In the genomic region with DNA sequence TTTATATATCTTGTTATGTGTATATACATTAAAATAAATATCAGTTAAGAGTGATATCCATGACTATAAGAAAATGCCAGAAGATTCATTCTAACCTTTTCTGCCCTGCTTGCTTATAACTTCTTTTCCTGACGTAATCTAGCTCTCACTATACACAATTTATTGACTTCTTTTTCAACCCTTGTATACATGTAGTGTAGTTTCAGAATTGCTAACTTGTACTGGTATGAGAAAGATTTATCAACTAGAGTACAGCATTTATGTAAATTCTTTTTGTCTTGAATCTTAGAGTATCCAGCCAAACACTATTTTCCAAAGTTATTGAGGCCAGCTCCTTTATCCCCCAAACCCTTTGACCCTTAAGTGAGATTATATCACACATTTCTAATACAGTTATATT, we compare ENCODE assay signal across 16 cellular contexts.
DNase-seq lines count a peak whose midpoint lies in the region; ATAC-seq lines count a peak whose summit lies in the region.
"Had no signal": no experiment of that assay in that cellular context is flagged by ENCODE, and none has a peak within 500 bp of the region (broad histone marks: within the 10 kb centered on the region; RNA-seq: fewer than 3 reads in every experiment).

No MANE protein-coding gene starts in this region.

- DNase-seq in T-helper 2 cell (no peak), DMS53 treated with DMSO at 0.1 percent for 48 hours (lab: John Stamatoyannopoulos, UW; ENCODE audit: unreplicated experiment) (no peak), caudate nucleus (lab: John Stamatoyannopoulos, UW) (no peak)
- DNase-seq: BE2C; C1 segment of cervical spinal cord; CD4-positive, CD25-positive, alpha-beta regulatory T cell; CD8-positive, alpha-beta memory T cell; COR-L47; DMS 273 treated with DMSO at 0.1 percent for 48 hours; DMS53; H9; IMR-90 had no signal

- ATAC-seq in GM18520 (IDR thresholded peaks at IDR 0.05; ENCODE audit: unreplicated experiment) (peak; percentile 52), GM19351 (IDR thresholded peaks at IDR 0.05; ENCODE audit: unreplicated experiment) (peak; percentile 89), HG03442 (IDR thresholded peaks at IDR 0.05; ENCODE audit: unreplicated experiment) (peak; percentile 68)
- ATAC-seq: K562 had no signal

- no peak overlapping the region for H3K27ac ChIP-seq in caudate nucleus (ENCODE audit: low read depth, low read length)
